19 cellular contexts compared by ENCODE assay signal in the genomic region with DNA sequence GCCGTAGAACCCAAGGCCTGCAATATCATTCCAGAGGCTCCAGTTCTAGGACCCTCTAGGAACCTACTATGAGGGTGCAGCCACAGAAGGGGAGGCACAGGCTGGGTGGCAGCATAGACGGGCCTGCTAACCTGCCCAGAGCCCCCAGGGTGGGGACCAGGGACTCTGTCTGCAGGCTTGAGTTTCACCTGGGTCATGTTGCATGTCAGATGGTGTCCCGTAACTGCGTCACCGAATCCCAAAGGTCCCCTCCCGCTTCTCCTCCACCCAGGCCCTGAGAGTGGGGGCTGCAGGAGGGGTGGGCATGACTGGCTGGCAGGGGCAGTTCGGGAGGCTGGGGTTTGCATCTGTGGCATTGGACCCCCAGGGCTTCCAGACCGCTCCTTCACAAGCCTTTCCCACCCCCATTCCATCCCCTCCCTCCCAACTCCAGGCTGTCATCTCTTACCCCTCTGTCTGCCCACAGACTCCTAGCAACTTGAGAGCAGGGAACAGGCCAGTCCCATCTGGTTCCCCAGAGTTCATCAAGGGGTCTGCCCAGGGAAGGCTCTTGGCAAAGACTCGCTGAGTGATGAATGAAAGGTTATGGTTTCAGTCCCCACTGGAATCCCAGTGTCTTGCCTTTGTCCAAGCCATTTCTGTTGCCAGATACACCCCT. TPM values are rescaled to one million over a fixed set of nuclear protein-coding genes. Genes with fewer than 3 reads are reported as not detected.
DNase-seq lines count a peak whose midpoint lies in the region; ATAC-seq, FAIRE-seq and TF ChIP-seq lines count a peak whose summit lies in the region.
"Had no signal": no experiment of that assay in that cellular context is flagged by ENCODE, and none has a peak within 500 bp of the region (broad histone marks: within the 10 kb centered on the region; RNA-seq: fewer than 3 reads in every experiment).

No MANE protein-coding gene starts in this region.

- H2AFZ ChIP-seq in HepG2 (ENCODE audit: low read length), result no peak overlapping the region
- no peak overlapping the region for H2AFZ ChIP-seq in smooth muscle cell (ENCODE audit: low read depth)

- intact Hi-C loops in Caco-2 (cut with micrococcal nuclease; ENCODE audit: unreplicated experiment) (no loop called here), HepG2 (cut with micrococcal nuclease; ENCODE audit: unreplicated experiment) (loop anchor here (2.0 kb wide), 1 partner anchor 16 kb away; a partner anchor contains a TSS)

- H3K4me3 ChIP-seq in Caco-2 (ENCODE audit: low read depth, low read length) (no peak overlapping the region), HepG2 (replicated peaks in 1 of 3; ENCODE audit: insufficient read depth in 1 of 3, low read depth in 2 of 3, low read length in 3 of 3) (peak overlapping the region in 1 of 3 experiments; percentile 36; a peak in 1 of 6 replicates), smooth muscle cell (no peak overlapping the region)

- H3K4me1 Mint-ChIP-seq in Caco-2 (ENCODE audit: low read depth, unreplicated experiment), result peaks cover 45% of the 10 kb centered on the region

- no TSS peak for BruUV-seq in Caco-2 (replicated peaks; lab: Mats Ljungman, UMichigan)
- no TSS peak for BruUV-seq in HepG2 (replicated peaks; lab: Mats Ljungman, UMichigan)

- no peaks in the 10 kb centered on the region for H3K36me3 Mint-ChIP-seq in Caco-2 (ENCODE audit: insufficient read depth, unreplicated experiment)
- H3K36me3 Mint-ChIP-seq: IgD-negative memory B cell had no signal

- no peaks in the 10 kb centered on the region for H4K20me1 ChIP-seq in HepG2 (ENCODE audit: insufficient read depth, low read length)
- H4K20me1 ChIP-seq in smooth muscle cell (ENCODE audit: low read depth), result no peaks in the 10 kb centered on the region

- TF ChIP-seq POLR2A in HepG2 (IDR thresholded peaks at IDR 0.05; ENCODE audit: insufficient read depth in 1 of 2, low read depth in 2 of 2, low read length in 2 of 2), result no peak

- H3K4me2 ChIP-seq in HepG2 (ENCODE audit: low read depth, low read length), result peak overlapping the region; percentile 57
- no peak overlapping the region for H3K4me2 ChIP-seq in smooth muscle cell
- H3K4me2 ChIP-seq: KMS-11 had no signal

- no peaks in the 10 kb centered on the region for H3K36me3 ChIP-seq in Caco-2 (ENCODE audit: control insufficient read depth, insufficient read depth, low read length)
- H3K36me3 ChIP-seq in HepG2 (replicated peaks in 1 of 2; ENCODE audit: control insufficient read depth in 1 of 2, insufficient read depth in 2 of 2, low read length in 2 of 2), result no peaks in the 10 kb centered on the region
- H3K36me3 ChIP-seq in smooth muscle cell (ENCODE audit: low read depth), result no peaks in the 10 kb centered on the region

- FAIRE-seq in HepG2 (lab: Jason Lieb, UNC), result no peak
- FAIRE-seq: D721Med, G401.6 had no signal

- no peaks in the 10 kb centered on the region for H3K79me2 ChIP-seq in HepG2 (ENCODE audit: insufficient read depth, low read length)
- no peaks in the 10 kb centered on the region for H3K79me2 ChIP-seq in smooth muscle cell (ENCODE audit: low read depth)

- no peak for TF ChIP-seq CTCF in Caco-2 (IDR thresholded peaks at IDR 0.05; ENCODE audit: insufficient read depth in 1 of 2, low read depth in 1 of 2, low read length in 1 of 2, severe bottlenecking in 1 of 2, unreplicated experiment in 1 of 2)
- TF ChIP-seq CTCF in HepG2 (CRISPR knock-in tag; IDR thresholded peaks at IDR 0.05), result no peak
- no peak for TF ChIP-seq CTCF in smooth muscle cell (IDR thresholded peaks at IDR 0.05; ENCODE audit: borderline replicate concordance, insufficient read depth, poor library complexity, severe bottlenecking)

- H3K27ac Mint-ChIP-seq in Caco-2 (ENCODE audit: unreplicated experiment), result peak overlapping the region; percentile 79
- H3K27ac Mint-ChIP-seq: IgD-negative memory B cell had no signal

- in situ Hi-C loops in HepG2 (cut with HindIII; ENCODE audit: extremely low pct_ligation_motif_present, low pct_unique_long_range_greater_than_20kb), result no loop called here

- TF ChIP-seq EP300 in HepG2 (IDR thresholded peaks at IDR 0.05; ENCODE audit: low read depth in 2 of 2, low read length in 2 of 2) (no peak), HepG2 (CRISPR knock-in tag; IDR thresholded peaks at IDR 0.05; ENCODE audit: borderline replicate concordance) (no peak)

- CTCF ChIA-PET in Caco-2 (lab: Charles Lee) (interaction anchor here (0.8 to 3.4 kb wide), 6 partner anchors 17 to 53 kb away, joined by 3 to 32 read pairs (median 4); a partner anchor contains a TSS), HepG2 (lab: Yijun Ruan, JAX; ENCODE audit: low intra/inter-chr PET ratio, low total read pairs) (no interaction called here)

- no peak for ATAC-seq in HepG2

- H3K27ac ChIP-seq in HepG2 (ENCODE audit: extremely low read length, insufficient read depth, low read length), result peak overlapping the region; percentile 24
- H3K27ac ChIP-seq in smooth muscle cell (ENCODE audit: low read depth), result no peak overlapping the region
- H3K27ac ChIP-seq: KMS-11 had no signal

- H3K9me3 Mint-ChIP-seq in Caco-2 (ENCODE audit: unreplicated experiment), result no peaks in the 10 kb centered on the region
- H3K9me3 Mint-ChIP-seq: IgD-negative memory B cell had no signal

- no peaks in the 10 kb centered on the region for H3K27me3 ChIP-seq in Caco-2 (replicated peaks; ENCODE audit: control insufficient read depth, insufficient read depth, low read length)
- H3K27me3 ChIP-seq in HepG2 (ENCODE audit: control insufficient read depth in 1 of 2, insufficient read depth in 2 of 2, low read length in 2 of 2), result no peaks in the 10 kb centered on the region
- no peaks in the 10 kb centered on the region for H3K27me3 ChIP-seq in smooth muscle cell (ENCODE audit: low read depth)

- 97% methylated on average over 3 of the region's 9 CpGs for WGBS in HepG2 (ENCODE audit: low lambda C conversion rate)
- 93% methylated on average over 9 of the region's 9 CpGs for WGBS in smooth muscle cell (ENCODE audit: low lambda C conversion rate)

- H3K27me3 Mint-ChIP-seq in Caco-2 (ENCODE audit: insufficient read depth, unreplicated experiment), result no peaks in the 10 kb centered on the region

- DNase-seq in Caco-2 (no peak), NCI-H2171 (lab: John Stamatoyannopoulos, UW) (peak; percentile 46), astrocyte of the hippocampus (ENCODE audit: low read depth, low spot score) (peak; percentile 11), HepG2 (ENCODE audit: low spot score) (no peak), islet precursor cell (no peak), smooth muscle cell (lab: John Stamatoyannopoulos, UW; ENCODE audit: unreplicated experiment) (no peak)
- no peak for DNase-seq in stimulated activated CD4-positive, alpha-beta T cell treated with anti-CD3 and anti-CD28 coated beads, Interleukin-12 subunit alpha, Interleukin-12 subunit beta, amount 100 ng/mL, for 4 hours
- DNase-seq: H7, MM.1S, NCI-H2029, NCI-H526 treated with DMSO at 0.1 percent for 48 hours, RPMI8226, SHP77 had no signal

- no peaks in the 10 kb centered on the region for H3K9me3 ChIP-seq in Caco-2
- no peaks in the 10 kb centered on the region for H3K9me3 ChIP-seq in HepG2 (ENCODE audit: low read length)
- H3K9me3 ChIP-seq in smooth muscle cell (replicated peaks; ENCODE audit: low read depth), result no peaks in the 10 kb centered on the region

- H3K4me1 ChIP-seq in Caco-2, result peaks cover 50% of the 10 kb centered on the region
- peaks cover 59% of the 10 kb centered on the region for H3K4me1 ChIP-seq in HepG2 (ENCODE audit: insufficient read depth, low read length)
- peaks cover 25% of the 10 kb centered on the region for H3K4me1 ChIP-seq in smooth muscle cell (ENCODE audit: low read depth)

- TF ChIP-seq RAD21 in HepG2 (CRISPR knock-in tag; IDR thresholded peaks at IDR 0.05), result no peak

- no peaks in the 10 kb centered on the region for H3F3A ChIP-seq in smooth muscle cell (ENCODE audit: low read depth)

- H3K9ac ChIP-seq in HepG2 (ENCODE audit: insufficient read depth, low read depth, low read length) (no peak overlapping the region), smooth muscle cell (ENCODE audit: low read depth) (no peak overlapping the region)
- H3K9ac ChIP-seq: KMS-11 had no signal

- peak overlapping the region; percentile 46 for H3K4me3 Mint-ChIP-seq in Caco-2 (ENCODE audit: unreplicated experiment)

- POLR2A ChIA-PET in Caco-2 (lab: Charles Lee) (interaction anchor here (0.6 kb wide), 1 partner anchor 17 kb away, joined by 3 read pairs; no protein-coding TSS in a partner anchor), HepG2 (lab: Yijun Ruan, JAX) (interaction anchor here (0.7 to 1.4 kb wide), 6 partner anchors 9 to 48 kb away, joined by 3 to 18 read pairs (median 4); a partner anchor contains a TSS)

RNA-seq across cellular contexts. Expression of a gene that starts 16.3 kb away (rescaled TPM):
- 8.9 and 10.2 TPM in 2 replicates for total RNA-seq in Caco-2 (2022)
- total RNA-seq in HepG2 (2016; rRNA removed; fragmentation: Illumina TruSeq; extraction: Trizol), result 3.6 and 7.5 TPM in 2 replicates
- total RNA-seq in HepG2 (2016; cell fraction: cytosol; rRNA removed; fragmentation: Illumina TruSeq; extraction: Trizol; ENCODE audit: low read depth), result 2.3 and 3.1 TPM in 2 replicates
- total RNA-seq in HepG2 (2016; cell fraction: insoluble cytoplasmic fraction; rRNA removed; fragmentation: Illumina TruSeq; extraction: Trizol), result 3.4 and 8.0 TPM in 2 replicates
- total RNA-seq in HepG2 (2016; cell fraction: membrane; rRNA removed; fragmentation: Illumina TruSeq; extraction: Trizol), result 1.8 and 1.9 TPM in 2 replicates
- 10.5 and 15.0 TPM in 2 replicates for total RNA-seq in HepG2 (2016; cell fraction: nucleus; rRNA removed; fragmentation: Illumina TruSeq; extraction: Trizol)
- 8.1 and 10.0 TPM in 2 replicates for polyA plus RNA-seq in HepG2 (2011; rRNA removed)
- 3.1 and 3.5 TPM in 2 replicates for polyA plus RNA-seq in HepG2 (2011; cell fraction: cytosol; rRNA removed)
- 71.3 and 112 TPM in 2 replicates for polyA plus RNA-seq in HepG2 (2011; cell fraction: nucleus; rRNA removed)
- polyA plus RNA-seq in HepG2 (2012), result 5.5 and 8.4 TPM in 2 replicates
- 0.23 and 0.45 TPM in 2 replicates for polyA plus RNA-seq in HepG2 (2016; cell fraction: cytosol; fragmentation: Illumina TruSeq; extraction: Trizol; ENCODE audit: low read depth)
- polyA plus RNA-seq in HepG2 (2016; cell fraction: insoluble cytoplasmic fraction; fragmentation: Illumina TruSeq; extraction: Trizol; ENCODE audit: low read depth), result 3.0 and 3.3 TPM in 2 replicates
- polyA plus RNA-seq in HepG2 (2016; cell fraction: membrane; fragmentation: Illumina TruSeq; extraction: Trizol; ENCODE audit: low read depth), result 0.84 and 0.94 TPM in 2 replicates
- 37.9 and 40.7 TPM in 2 replicates for polyA plus RNA-seq in HepG2 (2016; cell fraction: nucleus; fragmentation: Illumina TruSeq; extraction: Trizol; ENCODE audit: insufficient read depth, low read depth)
- polyA minus RNA-seq in HepG2 (2011; rRNA and poly(A)+ RNA removed; ENCODE audit: low replicate concordance), result 0.16 and 9.9 TPM in 2 replicates
- polyA minus RNA-seq in HepG2 (2011; cell fraction: cytosol; rRNA and poly(A)+ RNA removed), result 3.9 and 4.2 TPM in 2 replicates
- polyA minus RNA-seq in HepG2 (2011; cell fraction: nucleus; rRNA and poly(A)+ RNA removed), result 17.3 and 17.4 TPM in 2 replicates
- 0.18 TPM in 1 of 2 replicates, not detected in the other for total RNA-seq in smooth muscle cell
- 0.04 and 0.08 TPM in 2 replicates for polyA plus RNA-seq in smooth muscle cell
- total RNA-seq: A172 had no signal
- polyA plus RNA-seq: IgD-negative memory B cell had no signal

RNA-seq across cellular contexts. Expression of a gene that starts 41.7 kb away (rescaled TPM):
- 0.70 and 2.5 TPM in 2 replicates for total RNA-seq in Caco-2 (2022)
- not detected in 2 replicates for total RNA-seq in HepG2 (2016; rRNA removed; fragmentation: Illumina TruSeq; extraction: Trizol)
- not detected in 2 replicates for total RNA-seq in HepG2 (2016; cell fraction: cytosol; rRNA removed; fragmentation: Illumina TruSeq; extraction: Trizol; ENCODE audit: low read depth)
- total RNA-seq in HepG2 (2016; cell fraction: insoluble cytoplasmic fraction; rRNA removed; fragmentation: Illumina TruSeq; extraction: Trizol), result not detected in 2 replicates
- not detected in 2 replicates for total RNA-seq in HepG2 (2016; cell fraction: membrane; rRNA removed; fragmentation: Illumina TruSeq; extraction: Trizol)
- total RNA-seq in HepG2 (2016; cell fraction: nucleus; rRNA removed; fragmentation: Illumina TruSeq; extraction: Trizol), result not detected in 2 replicates
- not detected in 2 replicates for polyA plus RNA-seq in HepG2 (2011; rRNA removed)
- not detected in 2 replicates for polyA plus RNA-seq in HepG2 (2011; cell fraction: cytosol; rRNA removed)
- polyA plus RNA-seq in HepG2 (2011; cell fraction: nucleus; rRNA removed), result 1.9 TPM in 1 of 2 replicates, not detected in the other
- polyA plus RNA-seq in HepG2 (2012), result not detected in 2 replicates
- not detected in 2 replicates for polyA plus RNA-seq in HepG2 (2016; cell fraction: cytosol; fragmentation: Illumina TruSeq; extraction: Trizol; ENCODE audit: low read depth)
- polyA plus RNA-seq in HepG2 (2016; cell fraction: insoluble cytoplasmic fraction; fragmentation: Illumina TruSeq; extraction: Trizol; ENCODE audit: low read depth), result not detected in 2 replicates
- polyA plus RNA-seq in HepG2 (2016; cell fraction: membrane; fragmentation: Illumina TruSeq; extraction: Trizol; ENCODE audit: low read depth), result not detected in 2 replicates
- polyA plus RNA-seq in HepG2 (2016; cell fraction: nucleus; fragmentation: Illumina TruSeq; extraction: Trizol; ENCODE audit: insufficient read depth, low read depth), result not detected in 2 replicates
- not detected in 2 replicates for polyA minus RNA-seq in HepG2 (2011; rRNA and poly(A)+ RNA removed; ENCODE audit: low replicate concordance)
- polyA minus RNA-seq in HepG2 (2011; cell fraction: cytosol; rRNA and poly(A)+ RNA removed), result not detected in 2 replicates
- not detected in 2 replicates for polyA minus RNA-seq in HepG2 (2011; cell fraction: nucleus; rRNA and poly(A)+ RNA removed)
- 2.1 TPM in 1 of 2 replicates, not detected in the other for total RNA-seq in smooth muscle cell
- polyA plus RNA-seq in smooth muscle cell, result not detected in 2 replicates
- total RNA-seq: A172, H7 had no signal
- polyA plus RNA-seq: BJ, IgD-negative memory B cell had no signal

Comparison
In these comparisons a context has a peak if more than half of its experiments do, and no peak if none do; other contexts are left out.
1. DNase-seq: peak in NCI-H2171 (single experiment) and astrocyte of the hippocampus (single experiment); none in Caco-2 (0 of 2), HepG2 (single experiment), stimulated activated CD4-positive, alpha-beta T cell treated with anti-CD3 and anti-CD28 coated beads, Interleukin-12 subunit alpha, Interleukin-12 subunit beta, amount 100 ng/mL, for 4 hours (single experiment), islet precursor cell (single experiment) and smooth muscle cell (single experiment).